In genomic region chr14:52954346-52955214, GRCh38 we compare ENCODE assay signal across 12 cellular contexts. TPM values are rescaled to one million over a fixed set of nuclear protein-coding genes. Genes with fewer than 3 reads are reported as not detected.
DNase-seq lines count a peak whose midpoint lies in the region; ATAC-seq and TF ChIP-seq lines count a peak whose summit lies in the region.
"Had no signal": no experiment of that assay in that cellular context is flagged by ENCODE, and none has a peak within 500 bp of the region (broad histone marks: within the 10 kb centered on the region; RNA-seq: fewer than 3 reads in every experiment).

No MANE protein-coding gene starts in this region.

- no peaks in the 10 kb centered on the region; the same call in 1 of the 2 replicates for H3K27me3 ChIP-seq in GM06990 (replicated peaks; ENCODE audit: control insufficient read depth, insufficient read depth, low read length)
- no peaks in the 10 kb centered on the region for H3K27me3 ChIP-seq in esophagus muscularis mucosa

- peaks cover 0 to 44% (median 34%) of the 10 kb centered on the region in 4 donors for H3K4me1 ChIP-seq in esophagus muscularis mucosa

- H3K9me3 ChIP-seq in esophagus muscularis mucosa: no peaks in the 10 kb centered on the region

- no peak for TF ChIP-seq EP300 in esophagus muscularis mucosa (IDR thresholded peaks at IDR 0.05)

- WGBS in esophagus muscularis mucosa: 41% methylated on average over 6 of the region's 6 CpGs

- ATAC-seq in HG03378 (IDR thresholded peaks at IDR 0.05; ENCODE audit: unreplicated experiment): no peak
- no peak for ATAC-seq in GM18858 (IDR thresholded peaks at IDR 0.05; ENCODE audit: unreplicated experiment)
- ATAC-seq: PC-3 had no signal

- intact Hi-C loops in esophagus muscularis mucosa (cut with DNase I): loop anchor here (10.0 kb wide), 1 partner anchor 200 kb away; the partner anchor contains the start of gene DDHD1

- no peak for TF ChIP-seq CTCF in GM06990 (IDR thresholded peaks at IDR 0.05; ENCODE audit: insufficient read depth, low read length, poor library complexity, severe bottlenecking)
- peak in 1 of 3 experiments; percentile 36 for TF ChIP-seq CTCF in esophagus muscularis mucosa (IDR thresholded peaks at IDR 0.05)

- H3K27ac ChIP-seq in esophagus muscularis mucosa (replicated peaks in 1 of 4): peak overlapping the region; percentile 99 to 100 (median 99)

- DNase-seq in GM06990 (ENCODE audit: extremely low read depth, insufficient read length): peak; percentile 55
- DNase-seq in OCI-M1 (lab: John Stamatoyannopoulos, UW): peak; percentile 65
- no peak for DNase-seq in esophagus muscularis mucosa (ENCODE audit: extremely low spot score)
- peak; percentile 55 for DNase-seq in pons (ENCODE audit: low spot score)
- DNase-seq in stimulated activated naive CD4-positive, alpha-beta T cell (lab: John Stamatoyannopoulos, UW): no peak
- no peak for DNase-seq in DMS79 treated with DMSO at 0.1 percent for 48 hours (lab: John Stamatoyannopoulos, UW)
- DNase-seq: C1 segment of cervical spinal cord; effector CD8-positive, alpha-beta T cell; NCI-H2171 treated with DMSO at 0.1 percent for 48 hours; PC-3 had no signal

- no peak for TF ChIP-seq POLR2A in esophagus muscularis mucosa (IDR thresholded peaks at IDR 0.05; ENCODE audit: low read depth)

- H3K4me3 ChIP-seq in GM06990 (replicated peaks; ENCODE audit: low read depth, low read length): no peak overlapping the region
- peak overlapping the region; percentile 36 to 50 (median 46) for H3K4me3 ChIP-seq in esophagus muscularis mucosa

- H3K36me3 ChIP-seq in GM06990 (ENCODE audit: control insufficient read depth, insufficient read depth, low read length) (no peaks in the 10 kb centered on the region), esophagus muscularis mucosa (no peaks in the 10 kb centered on the region)

RNA-seq across cellular contexts. Expression of gene FERMT2, which starts 3.7 kb away (rescaled TPM):
- 100 to 1,000 TPM; 293 to 397 (median 370) TPM for total RNA-seq in esophagus muscularis mucosa

Comparison
In these comparisons a context has a peak if more than half of its experiments do, and no peak if none do; other contexts are left out.
1. DNase-seq: peak in GM06990 (single experiment), OCI-M1 (single experiment) and pons (single experiment); none in esophagus muscularis mucosa (single experiment), stimulated activated naive CD4-positive, alpha-beta T cell (0 of 6) and DMS79 treated with DMSO at 0.1 percent for 48 hours (single experiment).